Comparison of ENCODE assay signal across 28 cellular contexts in genomic region chr17:12134101-12134500, GRCh38.
"Had no signal": no experiment of that assay in that cellular context is flagged by ENCODE, and none has a peak within 500 bp of the region (broad histone marks: within the 10 kb centered on the region; RNA-seq: fewer than 3 reads in every experiment).

No MANE protein-coding gene starts in this region.

- H3K27ac ChIP-seq: stomach, suprapubic skin, testis, thoracic aorta, thyroid gland, tibial artery, tibial nerve, transverse colon, upper lobe of left lung, upper lobe of right lung, uterus, vagina had no signal

- H3K27me3 ChIP-seq: stomach, suprapubic skin, testis, thyroid gland, tibial artery, tibial nerve, transverse colon, upper lobe of left lung, upper lobe of right lung, uterus, vagina had no signal

- H3K27me3 Mint-ChIP-seq: stimulated activated memory B cell treated with anti-CD40 and anti-IgM and Interleukin-4, amounts not matched to agents 10 μg/mL and 1 μg/mL and 100 μg/mL, for 72 hours; stimulated activated naive CD8-positive, alpha-beta T cell treated with anti-CD3 and anti-CD28 coated beads, Interleukin-15, amount 100 ng/mL, for 72 hours; stimulated activated naive CD8-positive, alpha-beta T cell treated with anti-CD3 and anti-CD28 coated beads, Interleukin-15, Interleukin-2, amounts not matched to agents 100 ng/mL and 50 ng/mL, for 24 hours; type B pancreatic cell had no signal

- H3K27ac Mint-ChIP-seq: stimulated activated effector memory CD8-positive, alpha-beta T cell treated with anti-CD3 and anti-CD28 coated beads, Interleukin-12 subunit alpha, Interleukin-12 subunit beta, amount 100 ng/mL, for 72 hours; stimulated activated memory B cell treated with anti-CD40 and anti-IgM and Interleukin-4, amounts not matched to agents 10 μg/mL and 1 μg/mL and 100 μg/mL, for 72 hours; stimulated activated naive CD8-positive, alpha-beta T cell treated with anti-CD3 and anti-CD28 coated beads, Interleukin-15, amount 100 ng/mL, for 72 hours; stimulated activated naive CD8-positive, alpha-beta T cell treated with anti-CD3 and anti-CD28 coated beads, Interleukin-15, Interleukin-2, amounts not matched to agents 100 ng/mL and 50 ng/mL, for 24 hours; type B pancreatic cell had no signal

- FAIRE-seq: urothelium cell line had no signal

- H3K4me3 Mint-ChIP-seq: stimulated activated effector memory CD8-positive, alpha-beta T cell treated with anti-CD3 and anti-CD28 coated beads, Interleukin-12 subunit alpha, Interleukin-12 subunit beta, amount 100 ng/mL, for 72 hours; stimulated activated memory B cell treated with anti-CD40 and anti-IgM and Interleukin-4, amounts not matched to agents 10 μg/mL and 1 μg/mL and 100 μg/mL, for 72 hours; stimulated activated naive CD8-positive, alpha-beta T cell treated with anti-CD3 and anti-CD28 coated beads, Interleukin-15, amount 100 ng/mL, for 72 hours; stimulated activated naive CD8-positive, alpha-beta T cell treated with anti-CD3 and anti-CD28 coated beads, Interleukin-15, Interleukin-2, amounts not matched to agents 100 ng/mL and 50 ng/mL, for 24 hours; type B pancreatic cell had no signal

- H3K4me1 ChIP-seq: stomach, suprapubic skin, testis, thyroid gland, tibial nerve, transverse colon, upper lobe of left lung, upper lobe of right lung, uterus, vagina had no signal

- ATAC-seq: stimulated activated effector memory CD8-positive, alpha-beta T cell treated with anti-CD3 and anti-CD28 coated beads, Interleukin-12 subunit alpha, Interleukin-12 subunit beta, amount 100 ng/mL, for 72 hours; stimulated activated memory B cell treated with anti-CD40 and anti-IgM and Interleukin-4, amounts not matched to agents 10 μg/mL and 1 μg/mL and 100 μg/mL, for 72 hours; stimulated activated naive CD8-positive, alpha-beta T cell treated with anti-CD3 and anti-CD28 coated beads, Interleukin-15, amount 100 ng/mL, for 72 hours; stimulated activated naive CD8-positive, alpha-beta T cell treated with anti-CD3 and anti-CD28 coated beads, Interleukin-15, Interleukin-2, amounts not matched to agents 100 U/mL and 50 U/mL, for 24 hours; upper lobe of right lung had no signal

- H3K4me3 ChIP-seq: stomach, suprapubic skin, testis, thoracic aorta, thyroid gland, tibial artery, tibial nerve, transverse colon, upper lobe of left lung, upper lobe of right lung, uterus, vagina had no signal

- H3K4me1 Mint-ChIP-seq: stimulated activated effector memory CD8-positive, alpha-beta T cell treated with anti-CD3 and anti-CD28 coated beads, Interleukin-12 subunit alpha, Interleukin-12 subunit beta, amount 100 ng/mL, for 72 hours; stimulated activated memory B cell treated with anti-CD40 and anti-IgM and Interleukin-4, amounts not matched to agents 10 μg/mL and 1 μg/mL and 100 μg/mL, for 72 hours; stimulated activated naive CD8-positive, alpha-beta T cell treated with anti-CD3 and anti-CD28 coated beads, Interleukin-15, amount 100 ng/mL, for 72 hours had no signal

- H3K9me3 Mint-ChIP-seq: stimulated activated effector memory CD8-positive, alpha-beta T cell treated with anti-CD3 and anti-CD28 coated beads, Interleukin-12 subunit alpha, Interleukin-12 subunit beta, amount 100 ng/mL, for 72 hours had no signal

- H3K9me3 ChIP-seq: suprapubic skin, testis, thoracic aorta, thyroid gland, upper lobe of left lung, upper lobe of right lung, uterus, vagina had no signal

- DNase-seq: stimulated activated CD4-positive, alpha-beta T cell treated with anti-CD3 and anti-CD28 coated beads, Interleukin-2, amount 100 ng/mL, for 24 hours; stimulated activated CD4-positive, alpha-beta T cell treated with anti-CD3 and anti-CD28 coated beads, Interleukin-2, amount 100 ng/mL, for 48 hours; stimulated activated CD4-positive, alpha-beta T cell treated with anti-CD3 and anti-CD28 coated beads, Interleukin-4, amount 100 ng/mL, for 1 hour; stimulated activated CD4-positive, alpha-beta T cell treated with anti-CD3 and anti-CD28 coated beads, Interleukin-4, amount 100 ng/mL, for 24 hours; stimulated activated CD4-positive, alpha-beta T cell treated with anti-CD3 and anti-CD28 coated beads, Interleukin-4, amount 100 ng/mL, for 4 hours; stimulated activated CD8-positive, alpha-beta memory T cell treated with anti-CD3 and anti-CD28 coated beads, Interleukin-4, amount 100 ng/mL, for 48 hours; stimulated activated naive CD4-positive, alpha-beta T cell; stimulated activated naive CD4-positive, alpha-beta T cell treated with Interleukin-2 at 50 U/mL for 16 hours; stimulated activated naive CD8-positive, alpha-beta T cell treated with anti-CD3 and anti-CD28 coated beads, Interleukin-15, amount 100 ng/mL, for 72 hours; stimulated activated naive CD8-positive, alpha-beta T cell treated with anti-CD3 and anti-CD28 coated beads, Interleukin-15, Interleukin-2, amounts not matched to agents 100 U/mL and 50 U/mL, for 24 hours; stomach; substantia nigra; testis; thyroid gland; tibial artery; transverse colon; upper lobe of left lung; upper lobe of right lung; uterus had no signal
